Comparison of ENCODE assay signal across 33 cellular contexts in the genomic region with DNA sequence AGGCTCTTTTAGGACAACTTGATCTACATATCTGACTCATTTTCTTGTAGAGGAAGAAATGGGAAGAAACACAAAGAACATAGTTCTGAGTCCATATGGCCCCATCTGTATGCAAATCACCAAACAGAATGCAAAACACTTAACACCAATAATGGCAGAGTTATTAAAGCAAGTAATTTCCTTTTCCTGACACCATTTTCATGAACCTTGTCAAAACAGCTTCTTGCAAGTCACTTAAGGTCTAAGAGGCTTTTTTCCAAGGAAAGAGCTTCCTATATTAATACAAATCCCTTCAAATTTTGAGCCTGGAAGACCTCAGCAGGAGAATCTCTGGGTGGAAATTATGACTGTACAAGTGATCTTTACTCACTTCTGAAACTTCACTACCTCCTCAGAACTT.
"Had no signal": no experiment of that assay in that cellular context is flagged by ENCODE, and none has a peak within 500 bp of the region (broad histone marks: within the 10 kb centered on the region; RNA-seq: fewer than 3 reads in every experiment).

No MANE protein-coding gene starts in this region.

- H3K27ac ChIP-seq: ascending aorta, brain microvascular endothelial cell, breast epithelium, VCaP had no signal

- H3K27me3 ChIP-seq: ascending aorta, brain microvascular endothelial cell, breast epithelium had no signal

- ATAC-seq: activated CD8-positive, alpha-beta T cell treated with anti-CD3 and anti-CD28 coated beads for 36 hours; activated naive CD4-positive, alpha-beta T cell treated with anti-CD3 and anti-CD28 coated beads, Interleukin-2, amount 50 U/mL, for 72 hours; activated T-cell treated with anti-CD3 and anti-CD28 coated beads, Interleukin-2, amount 50 U/mL, for 4 hours; activated T-cell treated with anti-CD3 and anti-CD28 coated beads, Interleukin-2, amount 50 U/mL, for 72 hours; activated T-helper 17 cell treated with anti-CD3 and anti-CD28 coated beads, Interleukin-2, amount 50 U/mL, for 72 hours had no signal

- DNase-seq: activated B cell treated with CpG ODN at 0.5 μM for 24 hours; activated CD4-positive, alpha-beta memory T cell treated with anti-CD3 and anti-CD28 coated beads for 36 hours; activated CD4-positive, alpha-beta T cell treated with anti-CD3 and anti-CD28 coated beads for 4 hours; activated CD4-positive, alpha-beta T cell treated with anti-CD3 and anti-CD28 coated beads, Interleukin-2, amount 10 ng/mL, durations not matched to agents 24 days and 14 days; activated CD4-positive, alpha-beta T cell treated with anti-CD3 and anti-CD28 coated beads, Interleukin-2, amount 50 U/mL, for 1 hour; activated CD4-positive, alpha-beta T cell treated with anti-CD3 and anti-CD28 coated beads, Interleukin-2, amount 50 U/mL, for 4 hours; activated CD4-positive, CD25-positive, alpha-beta regulatory T cell treated with anti-CD3 and anti-CD28 coated beads, Interleukin-2, amount 50 U/mL, for 72 hours; activated CD8-positive, alpha-beta memory T cell treated with anti-CD3 and anti-CD28 coated beads, Interleukin-2, amount 50 U/mL, for 4 hours; activated CD8-positive, alpha-beta T cell treated with anti-CD3 and anti-CD28 coated beads for 36 hours; activated effector memory CD4-positive, alpha-beta T cell treated with anti-CD3 and anti-CD28 coated beads, Interleukin-2, amount 50 U/mL, for 16 hours; activated gamma-delta T cell treated with Interleukin-2 at 50 U/mL for 16 hours; activated naive CD4-positive, alpha-beta T cell; activated naive CD4-positive, alpha-beta T cell treated with anti-CD3 and anti-CD28 coated beads for 36 hours; activated naive CD4-positive, alpha-beta T cell treated with anti-CD3 and anti-CD28 coated beads, Interleukin-2, amount 50 U/mL, for 16 hours; activated naive CD8-positive, alpha-beta T cell treated with anti-CD3 and anti-CD28 coated beads for 36 hours; activated T-cell treated with anti-CD3 and anti-CD28 coated beads for 4 hours; activated T-cell treated with anti-CD3 and anti-CD28 coated beads, Interleukin-2, amount 50 U/mL, for 1 hour; activated T-cell treated with anti-CD3 and anti-CD28 coated beads, Interleukin-2, amount 50 U/mL, for 4 hours; activated T-cell treated with anti-CD3 and anti-CD28 coated beads, Interleukin-2, amount 50 U/mL, for 72 hours; amygdala; brain microvascular endothelial cell; central memory CD4-positive, alpha-beta T cell; T-helper 1 cell; T-helper 2 cell; T-helper 9 cell had no signal

- H3K27ac Mint-ChIP-seq: activated B cell treated with CpG ODN at 0.5 μM for 24 hours; activated CD4-positive, alpha-beta memory T cell treated with anti-CD3 and anti-CD28 coated beads for 36 hours; activated CD4-positive, alpha-beta T cell treated with anti-CD3 and anti-CD28 coated beads, Interleukin-2, amount 10 ng/mL, durations not matched to agents 24 days and 14 days; activated CD8-positive, alpha-beta T cell treated with anti-CD3 and anti-CD28 coated beads for 36 hours; activated naive CD4-positive, alpha-beta T cell treated with anti-CD3 and anti-CD28 coated beads for 36 hours; activated naive CD4-positive, alpha-beta T cell treated with anti-CD3 and anti-CD28 coated beads, Interleukin-2, amount 50 U/mL, for 72 hours; activated naive CD8-positive, alpha-beta T cell treated with anti-CD3 and anti-CD28 coated beads for 36 hours; activated T-cell treated with anti-CD3 and anti-CD28 coated beads, Interleukin-2, amount 50 U/mL, for 72 hours; activated T-helper 1 cell treated with anti-CD3 and anti-CD28 coated beads, Interleukin-12 subunit alpha, Interleukin-12 subunit beta, Interleukin-2, Interleukin-4 antibody, amounts not matched to agents 30 ng/mL and 10 ng/mL and 1 ng/mL, durations not matched to agents 14 hours and 24 hours and 36 hours; activated T-helper 17 cell treated with anti-CD3 and anti-CD28 coated beads, Interleukin-2, amount 50 U/mL, for 72 hours; T-helper 1 cell treated with Interleukin-12 subunit alpha and Interleukin-12 subunit beta and Interleukin-4 antibody, amounts not matched to agents 30 μg/mL and 1 μg/mL, for 36 hours; T-helper 2 cell treated with Interferon-gamma antibody and Interleukin-4, amounts not matched to agents 5 μg/mL and 100 μg/mL, for 36 hours had no signal

- H3K4me3 ChIP-seq: ascending aorta, breast epithelium had no signal

- H3K4me1 Mint-ChIP-seq: activated B cell treated with CpG ODN at 0.5 μM for 24 hours; activated CD4-positive, alpha-beta T cell treated with anti-CD3 and anti-CD28 coated beads, Interleukin-2, amount 10 ng/mL, durations not matched to agents 24 days and 14 days; activated naive CD8-positive, alpha-beta T cell treated with anti-CD3 and anti-CD28 coated beads for 36 hours; activated T-helper 17 cell treated with anti-CD3 and anti-CD28 coated beads, Interleukin-2, amount 50 U/mL, for 72 hours had no signal

- H3K27me3 Mint-ChIP-seq: activated B cell treated with CpG ODN at 0.5 μM for 24 hours; activated CD4-positive, alpha-beta memory T cell treated with anti-CD3 and anti-CD28 coated beads for 36 hours; activated CD4-positive, alpha-beta T cell treated with anti-CD3 and anti-CD28 coated beads, Interleukin-2, amount 10 ng/mL, durations not matched to agents 24 days and 14 days; activated CD8-positive, alpha-beta T cell treated with anti-CD3 and anti-CD28 coated beads for 36 hours; activated naive CD8-positive, alpha-beta T cell treated with anti-CD3 and anti-CD28 coated beads for 36 hours; activated T-helper 17 cell treated with anti-CD3 and anti-CD28 coated beads, Interleukin-2, amount 50 U/mL, for 72 hours had no signal

- H3K4me3 Mint-ChIP-seq: activated B cell treated with CpG ODN at 0.5 μM for 24 hours; activated CD4-positive, alpha-beta memory T cell treated with anti-CD3 and anti-CD28 coated beads for 36 hours; activated CD4-positive, alpha-beta T cell treated with anti-CD3 and anti-CD28 coated beads, Interleukin-2, amount 10 ng/mL, durations not matched to agents 24 days and 14 days; activated CD8-positive, alpha-beta T cell treated with anti-CD3 and anti-CD28 coated beads for 36 hours; activated naive CD4-positive, alpha-beta T cell treated with anti-CD3 and anti-CD28 coated beads for 36 hours; activated naive CD8-positive, alpha-beta T cell treated with anti-CD3 and anti-CD28 coated beads for 36 hours; activated T-cell treated with anti-CD3 and anti-CD28 coated beads, Interleukin-2, amount 50 U/mL, for 4 hours; activated T-cell treated with anti-CD3 and anti-CD28 coated beads, Interleukin-2, amount 50 U/mL, for 72 hours; activated T-helper 1 cell treated with anti-CD3 and anti-CD28 coated beads, Interleukin-12 subunit alpha, Interleukin-12 subunit beta, Interleukin-2, Interleukin-4 antibody, amounts not matched to agents 30 ng/mL and 10 ng/mL and 1 ng/mL, durations not matched to agents 14 hours and 24 hours and 36 hours; activated T-helper 17 cell treated with anti-CD3 and anti-CD28 coated beads, Interleukin-2, amount 50 U/mL, for 72 hours; T-helper 1 cell treated with Interleukin-12 subunit alpha and Interleukin-12 subunit beta and Interleukin-4 antibody, amounts not matched to agents 30 μg/mL and 1 μg/mL, for 36 hours; T-helper 2 cell treated with Interferon-gamma antibody and Interleukin-4, amounts not matched to agents 5 μg/mL and 100 μg/mL, for 36 hours had no signal

- H3K4me1 ChIP-seq: ascending aorta, breast epithelium had no signal

- H3K36me3 ChIP-seq: ascending aorta, brain microvascular endothelial cell, breast epithelium had no signal

- H3K9me3 Mint-ChIP-seq: activated T-helper 1 cell treated with anti-CD3 and anti-CD28 coated beads, Interleukin-12 subunit alpha, Interleukin-12 subunit beta, Interleukin-2, Interleukin-4 antibody, amounts not matched to agents 30 ng/mL and 10 ng/mL and 1 ng/mL, durations not matched to agents 14 hours and 24 hours and 36 hours had no signal
